In the genomic region with DNA sequence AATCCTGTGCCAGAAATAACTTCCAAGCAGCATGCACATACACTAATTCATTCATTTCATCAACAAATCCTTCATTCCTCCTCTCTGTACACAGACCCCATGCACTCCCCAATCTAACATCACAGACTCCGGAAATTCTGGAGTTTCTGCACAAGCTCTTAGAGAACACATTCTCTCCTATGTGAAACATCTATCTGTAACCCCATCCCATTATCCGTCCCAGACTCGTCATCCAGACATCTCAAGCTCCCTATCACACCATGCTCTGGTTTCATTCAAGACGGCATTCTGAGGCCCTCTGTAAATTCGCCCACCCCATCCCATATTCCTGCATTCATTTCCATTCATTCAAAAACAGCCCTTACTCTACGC, we compare ENCODE assay signal across 8 cellular contexts. TPM values are rescaled to one million over a fixed set of nuclear protein-coding genes. Genes with fewer than 3 reads are reported as not detected.
DNase-seq lines count a peak whose midpoint lies in the region; ATAC-seq, FAIRE-seq and TF ChIP-seq lines count a peak whose summit lies in the region.

No MANE protein-coding gene starts in this region.

- H3K27ac ChIP-seq in OCI-LY7 (ENCODE audit: low read depth, low read length, poor library complexity, severe bottlenecking) (peak overlapping the region; percentile 69), pancreas (peak overlapping the region; percentile 68 to 94 (median 87))

- H3K27me3 ChIP-seq in Caco-2 (replicated peaks; ENCODE audit: control insufficient read depth, insufficient read depth, low read length) = no peaks in the 10 kb centered on the region
- no peaks in the 10 kb centered on the region for H3K27me3 ChIP-seq in pancreas

- WGBS in pancreas, 2 donors = 1% methylated on average over 6 of the region's 6 CpGs

- FAIRE-seq in pancreas (lab: Jason Lieb, UNC) = no peak

- TF ChIP-seq CTCF in Caco-2 (IDR thresholded peaks at IDR 0.05; ENCODE audit: insufficient read depth in 1 of 2, low read depth in 1 of 2, low read length in 1 of 2, severe bottlenecking in 1 of 2, unreplicated experiment in 1 of 2) = no peak
- no peak for TF ChIP-seq CTCF in OCI-LY7 (conservative IDR thresholded peaks at IDR 0.05; ENCODE audit: low read length)
- TF ChIP-seq CTCF in epithelial cell of proximal tubule (conservative IDR thresholded peaks at IDR 0.05; ENCODE audit: low read depth, low read length) = no peak
- TF ChIP-seq CTCF in pancreas (IDR thresholded peaks at IDR 0.05) = no peak

- peak; percentile 19 for ATAC-seq in GM21717 (IDR thresholded peaks at IDR 0.05; ENCODE audit: unreplicated experiment)
- peak in 2 of 4 donors; percentile 2 to 10 for ATAC-seq in pancreas

- peaks cover 56% of the 10 kb centered on the region for H3K79me2 ChIP-seq in OCI-LY7 (ENCODE audit: insufficient read depth, low read depth, low read length)

- CTCF ChIA-PET in Caco-2 (lab: Charles Lee) = interaction anchor here (0.6 to 1.6 kb wide), 3 partner anchors 98 to 556 kb away, joined by 3 to 4 read pairs (median 3); no protein-coding TSS in a partner anchor
- CTCF ChIA-PET in OCI-LY7 (lab: Charles Lee; ENCODE audit: unreplicated experiment) = interaction anchor here (0.6 to 1.0 kb wide), 2 partner anchors 108 to 161 kb away, joined by 3 to 5 read pairs; no protein-coding TSS in a partner anchor

- intact Hi-C loops in Caco-2 (cut with micrococcal nuclease; ENCODE audit: unreplicated experiment) (loop anchor here (5.0 kb wide), 1 partner anchor 46 kb away; the partner anchor contains the start of gene MAPK6), OCI-LY7 (cut with micrococcal nuclease; ENCODE audit: unreplicated experiment) (no loop called here), pancreas (cut with DNase I) (no loop called here)

- H3K9me2 ChIP-seq in OCI-LY7 (ENCODE audit: insufficient read depth, low read length) = no peaks in the 10 kb centered on the region

- H4K20me1 ChIP-seq in OCI-LY7 (ENCODE audit: insufficient read depth, low read length) = no peaks in the 10 kb centered on the region

- POLR2A ChIA-PET in Caco-2 (lab: Charles Lee) = interaction anchor here (0.6 kb wide), 3 partner anchors 21 to 99 kb away, joined by 3 to 5 read pairs (median 3); no protein-coding TSS in a partner anchor
- POLR2A ChIA-PET in OCI-LY7 (lab: Charles Lee) = interaction anchor here (0.9 to 1.9 kb wide), 2 partner anchors 9 to 71 kb away, joined by 3 to 9 read pairs; no protein-coding TSS in a partner anchor

- H3K4me1 ChIP-seq in Caco-2 = 0 out of 2 replicates have a peak, but pooled peaks cover 6% of the 10 kb centered on the region
- peaks cover 11% of the 10 kb centered on the region for H3K4me1 ChIP-seq in OCI-LY7 (ENCODE audit: insufficient read depth, low read length, poor library complexity, severe bottlenecking)
- H3K4me1 ChIP-seq in pancreas = peaks cover 0 to 11% (median 4%) of the 10 kb centered on the region in 3 donors

- H3K4me1 Mint-ChIP-seq in Caco-2 (ENCODE audit: low read depth, unreplicated experiment) = peaks cover 8% of the 10 kb centered on the region

- peak overlapping the region; percentile 82 for H3K4me2 ChIP-seq in OCI-LY7 (ENCODE audit: low read length)

- peaks cover 23% of the 10 kb centered on the region for H3K36me3 Mint-ChIP-seq in Caco-2 (ENCODE audit: insufficient read depth, unreplicated experiment)

- H3K4me3 Mint-ChIP-seq in Caco-2 (ENCODE audit: unreplicated experiment) = peak overlapping the region; percentile 93

- no peak for DNase-seq in Caco-2
- DNase-seq in OCI-LY7 (ENCODE audit: low spot score) = peak; percentile 22
- no peak for DNase-seq in epithelial cell of proximal tubule (ENCODE audit: low read depth)
- no peak for DNase-seq in pancreas
- DNase-seq in NCI-H1694 (lab: John Stamatoyannopoulos, UW) = no peak
- DNase-seq in epidermal melanocyte (ENCODE audit: insufficient read length, low spot score) = no peak
- DNase-seq in nucleus accumbens (lab: John Stamatoyannopoulos, UW) = no peak

- H3K27me3 Mint-ChIP-seq in Caco-2 (ENCODE audit: insufficient read depth, unreplicated experiment) = no peaks in the 10 kb centered on the region

- no peaks in the 10 kb centered on the region for H3K36me3 ChIP-seq in Caco-2 (ENCODE audit: control insufficient read depth, insufficient read depth, low read length)
- peaks cover 28% of the 10 kb centered on the region for H3K36me3 ChIP-seq in OCI-LY7 (ENCODE audit: insufficient read depth, low read length)
- no peaks in the 10 kb centered on the region for H3K36me3 ChIP-seq in pancreas

- H3K27ac Mint-ChIP-seq in Caco-2 (ENCODE audit: unreplicated experiment) = peak overlapping the region; percentile 99

- peak overlapping the region; percentile 81 for H2AFZ ChIP-seq in OCI-LY7 (ENCODE audit: low read length)

- no peaks in the 10 kb centered on the region for H3K9me3 Mint-ChIP-seq in Caco-2 (ENCODE audit: unreplicated experiment)

- H3K4me3 ChIP-seq in Caco-2 (ENCODE audit: low read depth, low read length) (peak overlapping the region; percentile 91), OCI-LY7 (ENCODE audit: low read depth, low read length, poor library complexity, severe bottlenecking) (peak overlapping the region; percentile 89), epithelial cell of proximal tubule (ENCODE audit: low read depth, low read length) (peak overlapping the region; percentile 95), pancreas (peak overlapping the region; percentile 55 to 90 (median 78))

- BruUV-seq in Caco-2 (replicated peaks; lab: Mats Ljungman, UMichigan) (no TSS peak), OCI-LY7 (replicated peaks; lab: Mats Ljungman, UMichigan) (no TSS peak)

- H3K9me3 ChIP-seq in Caco-2 (no peaks in the 10 kb centered on the region), OCI-LY7 (ENCODE audit: low read length) (peaks cover 12% of the 10 kb centered on the region; the same call in 1 of the 2 replicates), pancreas (no peaks in the 10 kb centered on the region)

RNA-seq across cellular contexts. Expression of gene LEO1, which starts 0.6 kb away (rescaled TPM):
- total RNA-seq in Caco-2 (2022) (30.7 and 32.2 TPM in 2 replicates), OCI-LY7 (2022) (27.8 and 34.4 TPM in 2 replicates), epithelial cell of proximal tubule (24.2 and 31.5 TPM in 2 replicates), pancreas (1 to 10 TPM; 3.0 to 7.4 (median 5.3) TPM)
- 22.0 and 43.0 TPM in 2 replicates for total RNA-seq in OCI-LY7 (2014; rRNA removed; shearing (Covaris generic))
- polyA plus RNA-seq in pancreas = 1 to 10 TPM; 4.0 to 8.1 TPM

RNA-seq across cellular contexts. Expression of gene MAPK6, which starts 48.1 kb away (rescaled TPM):
- 68.2 and 69.8 TPM in 2 replicates for total RNA-seq in Caco-2 (2022)
- total RNA-seq in OCI-LY7 (2014; rRNA removed; shearing (Covaris generic)) = 19.8 and 25.9 TPM in 2 replicates
- total RNA-seq in OCI-LY7 (2022) = 49.7 and 51.1 TPM in 2 replicates
- total RNA-seq in epithelial cell of proximal tubule = 32.6 and 43.7 TPM in 2 replicates
- total RNA-seq in pancreas = 10 to 100 TPM in 4 of 6 donors, 1 to 10 TPM in 2; 7.4 to 13.9 (median 10.6) TPM
- polyA plus RNA-seq in pancreas = 1 to 10 TPM; 3.0 to 5.6 TPM
